19 cellular contexts compared by ENCODE assay signal in genomic region chr17:83113381-83113780, GRCh38. TPM values are rescaled to one million over a fixed set of nuclear protein-coding genes. Genes with fewer than 3 reads are reported as not detected.
DNase-seq lines count a peak whose midpoint lies in the region; ATAC-seq and TF ChIP-seq lines count a peak whose summit lies in the region.
"Had no signal": no experiment of that assay in that cellular context is flagged by ENCODE, and none has a peak within 500 bp of the region (broad histone marks: within the 10 kb centered on the region; RNA-seq: fewer than 3 reads in every experiment).

No MANE protein-coding gene starts in this region.

- H3K27me3 ChIP-seq in neuronal stem cell (ENCODE audit: control insufficient read depth in 3 of 3, insufficient read depth in 3 of 3, low read depth in 1 of 3, low read length in 3 of 3): peaks cover 0 to 20% (median 3%) of the 10 kb centered on the region in 3 experiments
- H3K27me3 ChIP-seq in A673 (replicated peaks; ENCODE audit: insufficient read depth, low read depth, low read length, poor library complexity): no peaks in the 10 kb centered on the region

- H3K4me3 Mint-ChIP-seq in WTC11: no peak overlapping the region
- H3K4me3 Mint-ChIP-seq in stimulated activated memory B cell treated with anti-CD40 and anti-IgM and Interleukin-4, amounts not matched to agents 10 μg/mL and 1 μg/mL and 100 μg/mL, for 72 hours: no peak overlapping the region
- H3K4me3 Mint-ChIP-seq: B cell; CD8-positive, alpha-beta T cell had no signal

- no peak overlapping the region for H3K9ac ChIP-seq in neuronal stem cell (ENCODE audit: low read depth, low read length, poor library complexity)

- no peak overlapping the region for H3K14ac ChIP-seq in neuronal stem cell (ENCODE audit: low read length)

- ATAC-seq in left cardiac atrium: no peak
- ATAC-seq in Right ventricle myocardium superior (ENCODE audit: poor library complexity): no peak
- ATAC-seq in WTC11: no peak
- ATAC-seq in stimulated activated memory B cell treated with anti-CD40 and anti-IgM and Interleukin-4, amounts not matched to agents 10 μg/mL and 1 μg/mL and 100 μg/mL, for 72 hours: no peak
- ATAC-seq: CD8-positive, alpha-beta T cell; GM12878; HepG2 had no signal

- no peak overlapping the region for H3K4me2 ChIP-seq in neuronal stem cell (ENCODE audit: insufficient read depth, low read length, poor library complexity, severe bottlenecking)
- H3K4me2 ChIP-seq: BLaER1 treated with 17β-estradiol and CSF1 and Interleukin-3, amounts not matched to agents 10 nM and 100 nM had no signal

- H2BK15ac ChIP-seq in neuronal stem cell (ENCODE audit: low read length): no peak overlapping the region

- H3K23ac ChIP-seq in neuronal stem cell (ENCODE audit: low read depth, low read length, poor library complexity): no peak overlapping the region

- H3K4me3 ChIP-seq in neuronal stem cell (ENCODE audit: low read length in 2 of 2) (no peak overlapping the region), A673 (ENCODE audit: low read depth, low read length, poor library complexity, severe bottlenecking) (no peak overlapping the region)
- H3K4me3 ChIP-seq: BLaER1 treated with 17β-estradiol and CSF1 and Interleukin-3, amounts not matched to agents 10 nM and 100 nM; GM12878; HAP-1 had no signal

- H3K27me3 Mint-ChIP-seq in WTC11 (ENCODE audit: low read depth): no peaks in the 10 kb centered on the region
- H3K27me3 Mint-ChIP-seq in stimulated activated memory B cell treated with anti-CD40 and anti-IgM and Interleukin-4, amounts not matched to agents 10 μg/mL and 1 μg/mL and 100 μg/mL, for 72 hours: peaks cover 81% of the 10 kb centered on the region

- no peak overlapping the region for H2BK120ac ChIP-seq in neuronal stem cell (ENCODE audit: low read depth, low read length)

- no peak overlapping the region for H4K91ac ChIP-seq in neuronal stem cell (ENCODE audit: low read depth, low read length, poor library complexity)

- BruUV-seq in A673 (replicated peaks; lab: Mats Ljungman, UMichigan): no TSS peak

- peak; percentile 17 for DNase-seq in left cardiac atrium
- no peak for DNase-seq in Right ventricle myocardium superior
- no peak for DNase-seq in WTC11 (ENCODE audit: low spot score)
- DNase-seq in neuronal stem cell (ENCODE audit: low spot score): no peak
- DNase-seq in A673 (ENCODE audit: low spot score): no peak
- no peak for DNase-seq in posterior cingulate gyrus
- DNase-seq: 8988T; Calu3; CD8-positive, alpha-beta T cell; DMS 273 treated with DMSO at 0.1 percent for 48 hours; DMS53; DND-41; EL had no signal

- H3K4me1 ChIP-seq in neuronal stem cell (ENCODE audit: control insufficient read depth in 2 of 2, insufficient read depth in 1 of 2, low read depth in 1 of 2, low read length in 2 of 2): peaks cover 0 to 10% of the 10 kb centered on the region in 2 donors
- H3K4me1 ChIP-seq in A673 (ENCODE audit: insufficient read depth, low read length, poor library complexity, severe bottlenecking): peaks cover 21% of the 10 kb centered on the region
- H3K4me1 ChIP-seq: HAP-1 had no signal

- no peak overlapping the region for H2BK5ac ChIP-seq in neuronal stem cell (ENCODE audit: low read length)

- WGBS in neuronal stem cell (ENCODE audit: extremely low coverage in 2 of 2, insufficient read length in 2 of 2, insufficient replicate concordance in 1 of 2), 2 donors: no CpG with 5 or more reads among the region's 11 CpGs

- intact Hi-C loops in left cardiac atrium (cut with DNase I): no loop called here
- intact Hi-C loops in Right ventricle myocardium superior (cut with DNase I): no loop called here
- intact Hi-C loops in A673 (cut with micrococcal nuclease; ENCODE audit: unreplicated experiment): no loop called here
- intact Hi-C loops in posterior cingulate gyrus (cut with DNase I): no loop called here

- POLR2A ChIA-PET in WTC11 (lab: Charles Lee) (no interaction called here), A673 (lab: Charles Lee; ENCODE audit: low non-redundant PET) (no interaction called here)

- peaks cover 4% of the 10 kb centered on the region; the same call in 1 of the 2 replicates for H3K9me3 Mint-ChIP-seq in WTC11
- H3K9me3 Mint-ChIP-seq in stimulated activated memory B cell treated with anti-CD40 and anti-IgM and Interleukin-4, amounts not matched to agents 10 μg/mL and 1 μg/mL and 100 μg/mL, for 72 hours: peaks cover 3% of the 10 kb centered on the region
- H3K9me3 Mint-ChIP-seq: CD8-positive, alpha-beta T cell had no signal

- no peak overlapping the region for H3K4ac ChIP-seq in neuronal stem cell (ENCODE audit: low read length)

- no peak overlapping the region for H4K8ac ChIP-seq in neuronal stem cell (ENCODE audit: low read depth, low read length)

- no peak for TF ChIP-seq CTCF in WTC11 (IDR thresholded peaks at IDR 0.05)
- TF ChIP-seq CTCF in A673 (conservative IDR thresholded peaks at IDR 0.05; ENCODE audit: low read depth, low read length): no peak

- H3K9me3 ChIP-seq in neuronal stem cell (replicated peaks in 1 of 2; ENCODE audit: control insufficient read depth in 2 of 2, insufficient read depth in 1 of 2, low read depth in 1 of 2, low read length in 2 of 2): peaks cover 4 to 11% of the 10 kb centered on the region in 2 donors
- no peaks in the 10 kb centered on the region for H3K9me3 ChIP-seq in A673 (ENCODE audit: low read depth, low read length, poor library complexity, severe bottlenecking)
- H3K9me3 ChIP-seq: HAP-1 had no signal

- peaks cover 3% of the 10 kb centered on the region for H3K79me1 ChIP-seq in neuronal stem cell (ENCODE audit: low read depth, low read length)

- no peaks in the 10 kb centered on the region for H3K36me3 ChIP-seq in neuronal stem cell (replicated peaks in 1 of 2; ENCODE audit: control insufficient read depth in 2 of 2, insufficient read depth in 2 of 2, low read length in 2 of 2)
- H3K36me3 ChIP-seq in A673 (ENCODE audit: insufficient read depth, low read length, poor library complexity, severe bottlenecking): no peaks in the 10 kb centered on the region
- H3K36me3 ChIP-seq: BLaER1 treated with 17β-estradiol and CSF1 and Interleukin-3, amounts not matched to agents 10 nM and 100 nM; HAP-1 had no signal

- no peak overlapping the region for H3K18ac ChIP-seq in neuronal stem cell (ENCODE audit: low read length)

- peak overlapping the region; percentile 77 for H2AFZ ChIP-seq in neuronal stem cell (ENCODE audit: low read length)

- peak overlapping the region; percentile 45; the same call in 1 of the 2 replicates for H3K27ac Mint-ChIP-seq in WTC11
- H3K27ac Mint-ChIP-seq in stimulated activated memory B cell treated with anti-CD40 and anti-IgM and Interleukin-4, amounts not matched to agents 10 μg/mL and 1 μg/mL and 100 μg/mL, for 72 hours: no peak overlapping the region
- H3K27ac Mint-ChIP-seq: B cell; CD8-positive, alpha-beta T cell had no signal

- H3K36me3 Mint-ChIP-seq in WTC11: no peaks in the 10 kb centered on the region
- H3K36me3 Mint-ChIP-seq in stimulated activated memory B cell treated with anti-CD40 and anti-IgM and Interleukin-4, amounts not matched to agents 10 μg/mL and 1 μg/mL and 100 μg/mL, for 72 hours: no peaks in the 10 kb centered on the region
- H3K36me3 Mint-ChIP-seq: CD8-positive, alpha-beta T cell had no signal

- H3K27ac ChIP-seq in neuronal stem cell (replicated peaks; ENCODE audit: low read length): no peak overlapping the region
- no peak overlapping the region for H3K27ac ChIP-seq in A673 (ENCODE audit: low read depth, low read length, poor library complexity, severe bottlenecking)
- H3K27ac ChIP-seq: BLaER1 treated with 17β-estradiol and CSF1 and Interleukin-3, amounts not matched to agents 10 nM and 100 nM had no signal

- H2AK5ac ChIP-seq in neuronal stem cell (ENCODE audit: low read depth, low read length): no peak overlapping the region

- no peak overlapping the region for H2BK12ac ChIP-seq in neuronal stem cell (ENCODE audit: low read length)

- H3K4me1 Mint-ChIP-seq in WTC11: peaks cover 7% of the 10 kb centered on the region; the same call in 1 of the 2 replicates
- peaks cover 15% of the 10 kb centered on the region for H3K4me1 Mint-ChIP-seq in stimulated activated memory B cell treated with anti-CD40 and anti-IgM and Interleukin-4, amounts not matched to agents 10 μg/mL and 1 μg/mL and 100 μg/mL, for 72 hours

- CTCF ChIA-PET in WTC11 (lab: Charles Lee): no interaction called here
- CTCF ChIA-PET in A673 (lab: Charles Lee): no interaction called here

TF ChIP-seq in WTC11, 78 proteins besides CTCF, POLR2A, EP300 and RAD21 (continues in another document):
- no peak for TF ChIP-seq ZNF425 (CRISPR knock-in tag; conservative IDR thresholded peaks at IDR 0.05)
- TF ChIP-seq FOXJ3 (CRISPR knock-in tag; IDR thresholded peaks at IDR 0.05; ENCODE audit: borderline replicate concordance): no peak
- TF ChIP-seq NR1H2 (CRISPR knock-in tag; IDR thresholded peaks at IDR 0.05): no peak
- no peak for TF ChIP-seq NR3C1 (CRISPR knock-in tag; conservative IDR thresholded peaks at IDR 0.05; ENCODE audit: low read depth)
- TF ChIP-seq GABPB1 (CRISPR knock-in tag; IDR thresholded peaks at IDR 0.05): no peak
- TF ChIP-seq NFYB (CRISPR knock-in tag; conservative IDR thresholded peaks at IDR 0.05; ENCODE audit: low read depth): no peak
- TF ChIP-seq TEAD1 (CRISPR knock-in tag; IDR thresholded peaks at IDR 0.05): no peak
- TF ChIP-seq JAZF1 (CRISPR knock-in tag; IDR thresholded peaks at IDR 0.05): no peak

RNA-seq across cellular contexts. Expression of gene METRNL, which starts 34.0 kb away (rescaled TPM):
- total RNA-seq in left cardiac atrium (10 to 100 TPM; 50.4 to 84.4 TPM), Right ventricle myocardium superior (70.3 TPM), WTC11 (2021) (27.7 to 29.3 TPM (median 28.1 TPM) in 3 replicates), A673 (2021) (16.5 and 18.1 TPM in 2 replicates)
- 12.8 TPM for polyA plus RNA-seq in neuronal stem cell (2013, experiment 1 of 2)
- 14.7 TPM for polyA plus RNA-seq in neuronal stem cell (2013, experiment 2 of 2)
